In genomic region chr5:147482426-147483196, GRCh38 we compare ENCODE assay signal across 11 cellular contexts. TPM values are rescaled to one million over a fixed set of nuclear protein-coding genes. Genes with fewer than 3 reads are reported as not detected.
A peak's percentile ranks its signal among the peaks of the same experiment; 100 is the strongest.
DNase-seq lines count a peak whose midpoint lies in the region; ATAC-seq and TF ChIP-seq lines count a peak whose summit lies in the region.
"Had no signal": no experiment of that assay in that cellular context is flagged by ENCODE, and none has a peak within 500 bp of the region (broad histone marks: within the 10 kb centered on the region; RNA-seq: fewer than 3 reads in every experiment).

No MANE protein-coding gene starts in this region.

- H3K9ac ChIP-seq in HUES64 (ENCODE audit: low read depth, low read length) (no peak overlapping the region), smooth muscle cell (ENCODE audit: low read depth) (peak overlapping the region; percentile 96)

- H3K36me3 ChIP-seq in HUES64 (ENCODE audit: insufficient read depth, low read length), result no peaks in the 10 kb centered on the region
- H3K36me3 ChIP-seq in Peyer's patch, result no peaks in the 10 kb centered on the region
- H3K36me3 ChIP-seq in smooth muscle cell (ENCODE audit: low read depth), result no peaks in the 10 kb centered on the region

- DNase-seq in Peyer's patch (no peak), globus pallidus (ENCODE audit: low spot score) (peak; percentile 20), smooth muscle cell (lab: John Stamatoyannopoulos, UW; ENCODE audit: unreplicated experiment) (no peak), mesenteric fat pad (ENCODE audit: low spot score) (no peak), NCI-H345 (lab: John Stamatoyannopoulos, UW) (no peak)
- no peak for DNase-seq in activated CD4-positive, CD25-positive, alpha-beta regulatory T cell treated with anti-CD3 and anti-CD28 coated beads, Interleukin-2, amount 50 U/mL, for 72 hours
- DNase-seq: activated CD8-positive, alpha-beta memory T cell treated with anti-CD3 and anti-CD28 coated beads for 24 hours; left cardiac atrium had no signal

- no peak for ATAC-seq in GM19452 (IDR thresholded peaks at IDR 0.05; ENCODE audit: unreplicated experiment)

- H3K4me1 ChIP-seq in HUES64 (ENCODE audit: insufficient read depth, low read length) (peaks cover 65% of the 10 kb centered on the region), Peyer's patch (peaks cover 0 to 9% (median 0%) of the 10 kb centered on the region in 4 donors), smooth muscle cell (ENCODE audit: low read depth) (peaks cover 41% of the 10 kb centered on the region)

- peaks cover 5% of the 10 kb centered on the region for H4K20me1 ChIP-seq in smooth muscle cell (ENCODE audit: low read depth)

- H3K27ac ChIP-seq in HUES64 (ENCODE audit: low read depth, low read length) (0 out of 2 replicates have a peak overlapping the region, but pooled peaks have one; percentile 21), Peyer's patch (peak overlapping the region; percentile 11 to 72 (median 54)), smooth muscle cell (ENCODE audit: low read depth) (peak overlapping the region; percentile 99)
- H3K27ac ChIP-seq: HL-60 had no signal

- H3K79me2 ChIP-seq in smooth muscle cell (ENCODE audit: low read depth), result no peaks in the 10 kb centered on the region

- H3K27me3 ChIP-seq in HUES64 (ENCODE audit: insufficient read depth, low read length), result no peaks in the 10 kb centered on the region
- no peaks in the 10 kb centered on the region for H3K27me3 ChIP-seq in Peyer's patch
- no peaks in the 10 kb centered on the region for H3K27me3 ChIP-seq in smooth muscle cell (ENCODE audit: low read depth)

- H3K4me2 ChIP-seq in smooth muscle cell, result peak overlapping the region; percentile 40

- TF ChIP-seq CTCF in Peyer's patch (IDR thresholded peaks at IDR 0.05) (no peak), smooth muscle cell (IDR thresholded peaks at IDR 0.05; ENCODE audit: borderline replicate concordance, insufficient read depth, poor library complexity, severe bottlenecking) (no peak)

- H3F3A ChIP-seq in smooth muscle cell (ENCODE audit: low read depth), result peaks cover 31% of the 10 kb centered on the region

- H2AFZ ChIP-seq in smooth muscle cell (ENCODE audit: low read depth), result no peak overlapping the region

- 89% methylated on average over 8 of the region's 9 CpGs for WGBS in HUES64
- WGBS in smooth muscle cell (ENCODE audit: low lambda C conversion rate), result 76% methylated on average over 9 of the region's 9 CpGs

- no peak for TF ChIP-seq POLR2A in Peyer's patch (IDR thresholded peaks at IDR 0.05)

- no peak overlapping the region for H3K4me3 ChIP-seq in HUES64 (ENCODE audit: low read length)
- H3K4me3 ChIP-seq in Peyer's patch, result no peak overlapping the region
- no peak overlapping the region for H3K4me3 ChIP-seq in smooth muscle cell

- H3K9me3 ChIP-seq in HUES64 (ENCODE audit: insufficient read depth, low read depth, low read length) (no peaks in the 10 kb centered on the region), Peyer's patch (no peaks in the 10 kb centered on the region), smooth muscle cell (replicated peaks; ENCODE audit: low read depth) (no peaks in the 10 kb centered on the region)

RNA-seq across cellular contexts. Expression of gene DPYSL3, which starts 27.3 kb away (rescaled TPM):
- polyA plus RNA-seq in HUES64 (2013, experiment 1 of 2), result 234 TPM
- polyA plus RNA-seq in HUES64 (2013, experiment 2 of 2), result 219 TPM
- total RNA-seq in Peyer's patch, result 10 to 100 TPM in 3 of 4 donors, 1 to 10 TPM in 1; 7.4 to 42.1 (median 21.8) TPM
- total RNA-seq in smooth muscle cell, result 121 and 124 TPM in 2 replicates
- polyA plus RNA-seq in smooth muscle cell, result 63.8 and 65.5 TPM in 2 replicates
- total RNA-seq in mesenteric fat pad, result 52.4 TPM

Comparison
In these comparisons a context has a peak if more than half of its experiments do, and no peak if none do; other contexts are left out.
1. H3K27ac ChIP-seq: peak in every context shown above with its lines; median percentile 99 in smooth muscle cell; 54 in Peyer's patch; 21 in HUES64.